In the genomic region with DNA sequence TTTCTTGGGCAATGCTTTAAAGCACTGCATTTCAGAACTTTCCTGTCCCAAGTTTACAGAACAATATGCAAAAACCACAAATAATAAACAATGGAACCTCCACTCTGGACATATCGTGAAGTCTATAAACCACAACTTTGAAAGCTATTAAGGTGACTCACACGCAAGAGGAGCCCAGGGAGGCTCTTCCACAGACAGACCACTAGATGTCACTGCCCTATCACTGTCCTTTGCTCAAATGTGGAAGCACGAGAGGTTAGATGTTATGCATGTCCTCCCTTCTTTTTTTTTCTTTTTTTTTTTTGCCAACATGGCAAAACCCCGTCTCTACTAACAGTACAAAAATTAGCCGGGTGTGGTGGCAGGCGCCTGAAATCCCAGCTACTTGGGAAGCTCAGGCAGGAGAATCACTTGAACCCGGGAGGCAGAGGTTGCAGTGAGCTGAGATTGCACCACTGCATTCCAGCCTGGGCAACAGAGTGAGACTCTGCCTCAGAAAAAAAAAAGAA, we compare ENCODE assay signal across 8 cellular contexts.
A peak's percentile ranks its signal among the peaks of the same experiment; 100 is the strongest.
DNase-seq lines count a peak whose midpoint lies in the region; ATAC-seq, FAIRE-seq and TF ChIP-seq lines count a peak whose summit lies in the region.
"Not testable (repeated sequence)": the region's sequence is repeated elsewhere in the genome, so short reads cannot be mapped to it uniquely, and the experiment has no call there.

No MANE protein-coding gene starts in this region.

- peak; percentile 86 for ATAC-seq in GM18873 (IDR thresholded peaks at IDR 0.05; ENCODE audit: low FRiP score, unreplicated experiment)
- ATAC-seq in HG03066 (IDR thresholded peaks at IDR 0.05; ENCODE audit: low read depth, unreplicated experiment), result peak; percentile 73
- ATAC-seq in T-helper 17 cell, result peak; percentile 98
- peak; percentile 97 for ATAC-seq in left ventricle myocardium superior

- not testable (repeated sequence) for H3K4me3 Mint-ChIP-seq in T-helper 17 cell; astrocyte (ENCODE audit: unreplicated experiment)

- not testable (repeated sequence) for H3K36me3 ChIP-seq in astrocyte (ENCODE audit: insufficient read depth, low read length)

- H2AFZ ChIP-seq in astrocyte (ENCODE audit: low read depth, low read length), result not testable (repeated sequence)

- H3K79me2 ChIP-seq in astrocyte (ENCODE audit: insufficient read depth, low read length), result not testable (repeated sequence)

- H3K4me2 ChIP-seq in astrocyte (ENCODE audit: low read length), result peak overlapping the region; percentile 17

- not testable (repeated sequence) for H3K9me3 ChIP-seq in T-helper 17 cell (ENCODE audit: control insufficient read depth, low read length, poor library complexity, severe bottlenecking); astrocyte (ENCODE audit: insufficient read depth, low read depth, low read length)

- FAIRE-seq in astrocyte (lab: Jason Lieb, UNC), result peak; percentile 90

- not testable (repeated sequence) for H3K27ac Mint-ChIP-seq in T-helper 17 cell; astrocyte (ENCODE audit: unreplicated experiment)

- peaks cover 18% of the 10 kb centered on the region for H3K27me3 Mint-ChIP-seq in T-helper 17 cell
- not testable (repeated sequence) for H3K27me3 Mint-ChIP-seq in astrocyte (ENCODE audit: low read depth, unreplicated experiment)

- H4K20me1 ChIP-seq in astrocyte (ENCODE audit: insufficient read depth, low read length), result not testable (repeated sequence)

- DNase-seq in AG10803 (ENCODE audit: low read depth) (peak; percentile 93), NCI-H2029 treated with DMSO at 0.1 percent for 48 hours (lab: John Stamatoyannopoulos, UW) (peak; percentile 59), T-helper 17 cell (peak; percentile 13 to 22 (median 18)), astrocyte (ENCODE audit: low read depth) (peak; percentile 86), retinal pigment epithelial cell (ENCODE audit: low read depth) (peak; percentile 69)
- DNase-seq in left ventricle myocardium superior, result not testable (repeated sequence)

- TF ChIP-seq CTCF in AG10803 (conservative IDR thresholded peaks at IDR 0.05; ENCODE audit: low read length) (peak; percentile 96), astrocyte (IDR thresholded peaks at IDR 0.05; ENCODE audit: insufficient read depth, low read depth, low read length) (peak; percentile 99), retinal pigment epithelial cell (conservative IDR thresholded peaks at IDR 0.05; ENCODE audit: low read depth, low read length) (peak; percentile 92)

- H3K4me1 ChIP-seq in astrocyte (ENCODE audit: insufficient read depth, low read length), result not testable (repeated sequence)

- not testable (repeated sequence) for H3K27me3 ChIP-seq in astrocyte (ENCODE audit: insufficient read depth, low read length)

- not testable (repeated sequence) for H3K4me3 ChIP-seq in AG10803 (ENCODE audit: low read length); astrocyte (ENCODE audit: insufficient read depth, low read depth, low read length); retinal pigment epithelial cell (ENCODE audit: low read length)

- H3K9ac ChIP-seq in astrocyte (ENCODE audit: low read length), result not testable (repeated sequence)

- H3K9me3 Mint-ChIP-seq in astrocyte (ENCODE audit: unreplicated experiment), result not testable (repeated sequence)

- not testable (repeated sequence) for H3K27ac ChIP-seq in astrocyte (ENCODE audit: low read depth, low read length)

- intact Hi-C loops in left ventricle myocardium superior (cut with micrococcal nuclease), result loop anchor here (2.0 kb wide), 1 partner anchor 234 kb away; no protein-coding TSS in a partner anchor

- not testable (repeated sequence) for H3K36me3 Mint-ChIP-seq in T-helper 17 cell (ENCODE audit: low read depth); astrocyte (ENCODE audit: low read depth, unreplicated experiment)

- not testable (repeated sequence) for H3K4me1 Mint-ChIP-seq in T-helper 17 cell; astrocyte (ENCODE audit: low read depth, unreplicated experiment)
